23 cellular contexts compared by ENCODE assay signal in the genomic region with DNA sequence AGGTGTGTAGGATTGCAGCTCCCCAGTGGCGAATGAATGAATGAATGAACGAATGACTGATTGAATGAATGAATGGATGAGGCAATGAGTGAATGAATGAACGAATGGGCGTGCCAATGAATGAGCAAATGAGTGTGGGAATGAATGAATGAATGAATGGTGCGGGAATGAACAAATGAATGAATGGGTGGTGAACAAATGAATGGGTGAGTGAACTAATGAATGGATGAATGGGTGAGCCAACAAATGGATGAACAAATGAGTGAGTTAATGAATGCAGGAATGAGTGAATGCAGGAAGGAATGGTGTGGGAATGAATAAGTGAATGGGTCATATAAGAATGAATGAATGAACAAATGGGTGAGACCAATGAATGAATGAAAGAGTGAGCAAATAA. TPM values are rescaled to one million over a fixed set of nuclear protein-coding genes. Genes with fewer than 3 reads are reported as not detected.
A peak's percentile ranks its signal among the peaks of the same experiment; 100 is the strongest.
DNase-seq lines count a peak whose midpoint lies in the region; ATAC-seq, FAIRE-seq and TF ChIP-seq lines count a peak whose summit lies in the region.
"Had no signal": no experiment of that assay in that cellular context is flagged by ENCODE, and none has a peak within 500 bp of the region (broad histone marks: within the 10 kb centered on the region; RNA-seq: fewer than 3 reads in every experiment).

No MANE protein-coding gene starts in this region.

- H3K4me3 ChIP-seq in astrocyte (ENCODE audit: insufficient read depth, low read depth, low read length) (no peak overlapping the region), ascending aorta (no peak overlapping the region)
- H3K4me3 ChIP-seq: MG63, tibial nerve had no signal

- no peak overlapping the region for H3K27ac ChIP-seq in astrocyte (ENCODE audit: low read depth, low read length)
- H3K27ac ChIP-seq in ascending aorta: no peak overlapping the region
- H3K27ac ChIP-seq: epithelial cell of prostate, parathyroid adenoma, tibial nerve had no signal

- ATAC-seq in GM21367 (IDR thresholded peaks at IDR 0.05; ENCODE audit: unreplicated experiment): no peak

- H3K36me3 ChIP-seq in astrocyte (ENCODE audit: insufficient read depth, low read length): no peaks in the 10 kb centered on the region
- no peaks in the 10 kb centered on the region for H3K36me3 ChIP-seq in ascending aorta
- H3K36me3 ChIP-seq: MG63, tibial nerve had no signal

- peak overlapping the region; percentile 60 for H3K27ac Mint-ChIP-seq in T-helper 2 cell treated with Interferon-gamma antibody and Interleukin-4, amounts not matched to agents 5 μg/mL and 100 μg/mL, for 36 hours
- H3K27ac Mint-ChIP-seq in Calu3 (ENCODE audit: unreplicated experiment) (peak overlapping the region; percentile 72), astrocyte (ENCODE audit: unreplicated experiment) (peak overlapping the region; percentile 28), nephron (no peak overlapping the region)
- H3K27ac Mint-ChIP-seq: activated CD8-positive, alpha-beta T cell treated with anti-CD3 and anti-CD28 coated beads for 36 hours had no signal

- no peak for FAIRE-seq in astrocyte (lab: Jason Lieb, UNC)

- DNase-seq in T-helper 2 cell treated with Interferon-gamma antibody and Interleukin-4, amounts not matched to agents 5 μg/mL and 100 μg/mL, for 36 hours (ENCODE audit: low spot score): no peak
- DNase-seq in T-helper 2 cell (no peak), Calu3 (no peak), astrocyte (ENCODE audit: low read depth) (no peak), NCI-H1930 (lab: John Stamatoyannopoulos, UW) (no peak), ascending aorta (ENCODE audit: low spot score in 2 of 2) (no peak)
- DNase-seq: 8988T; activated CD4-positive, CD25-positive, alpha-beta regulatory T cell; activated naive CD4-positive, alpha-beta T cell treated with anti-CD3 and anti-CD28 coated beads, Interleukin-2, amount 50 U/mL, for 16 hours; CD4-positive, alpha-beta memory T cell; cerebellar nuclear complex; IMR-90; MG63; NCI-H2081 treated with DMSO at 0.1 percent for 48 hours; SK-N-SH; T-helper 9 cell had no signal

- H3K79me2 ChIP-seq in astrocyte (ENCODE audit: insufficient read depth, low read length): no peaks in the 10 kb centered on the region
- H3K79me2 ChIP-seq: parathyroid adenoma had no signal

- no peak overlapping the region for H3K4me2 ChIP-seq in astrocyte (ENCODE audit: low read length)
- H3K4me2 ChIP-seq: SK-N-SH had no signal

- H4K20me1 ChIP-seq in astrocyte (ENCODE audit: insufficient read depth, low read length): peaks cover 5% of the 10 kb centered on the region

- H3K36me3 Mint-ChIP-seq in T-helper 2 cell treated with Interferon-gamma antibody and Interleukin-4, amounts not matched to agents 5 μg/mL and 100 μg/mL, for 36 hours (ENCODE audit: low read depth): peaks cover 10% of the 10 kb centered on the region
- H3K36me3 Mint-ChIP-seq in Calu3 (ENCODE audit: insufficient read depth, unreplicated experiment) (peaks cover 10% of the 10 kb centered on the region), astrocyte (ENCODE audit: low read depth, unreplicated experiment) (peaks cover 5% of the 10 kb centered on the region), nephron (ENCODE audit: low read depth) (peaks cover 7% of the 10 kb centered on the region)

- H2AFZ ChIP-seq in astrocyte (ENCODE audit: low read depth, low read length): no peak overlapping the region
- H2AFZ ChIP-seq: parathyroid adenoma had no signal

- H3K9me3 ChIP-seq in astrocyte (ENCODE audit: insufficient read depth, low read depth, low read length): no peaks in the 10 kb centered on the region
- no peaks in the 10 kb centered on the region for H3K9me3 ChIP-seq in ascending aorta
- H3K9me3 ChIP-seq: MG63, SK-N-SH, tibial nerve had no signal

- no peak overlapping the region for H3K9ac ChIP-seq in astrocyte (ENCODE audit: low read length)
- H3K9ac ChIP-seq: parathyroid adenoma, SK-N-SH had no signal

- no peaks in the 10 kb centered on the region for H3K4me1 ChIP-seq in astrocyte (ENCODE audit: insufficient read depth, low read length)
- no peaks in the 10 kb centered on the region for H3K4me1 ChIP-seq in ascending aorta
- H3K4me1 ChIP-seq: parathyroid adenoma had no signal

- H3K27me3 ChIP-seq in astrocyte (ENCODE audit: insufficient read depth, low read length) (peaks cover 31% of the 10 kb centered on the region), ascending aorta (peaks cover 7% of the 10 kb centered on the region)

- peak overlapping the region; percentile 9 for H3K4me3 Mint-ChIP-seq in T-helper 2 cell treated with Interferon-gamma antibody and Interleukin-4, amounts not matched to agents 5 μg/mL and 100 μg/mL, for 36 hours
- H3K4me3 Mint-ChIP-seq in Calu3 (ENCODE audit: low read depth, unreplicated experiment): peak overlapping the region; percentile 52
- peak overlapping the region; percentile 82 for H3K4me3 Mint-ChIP-seq in astrocyte (ENCODE audit: unreplicated experiment)
- H3K4me3 Mint-ChIP-seq in nephron: peak overlapping the region; percentile 65 to 76 (median 76)
- H3K4me3 Mint-ChIP-seq: activated CD8-positive, alpha-beta T cell treated with anti-CD3 and anti-CD28 coated beads for 36 hours had no signal

- H3K27me3 Mint-ChIP-seq in T-helper 2 cell treated with Interferon-gamma antibody and Interleukin-4, amounts not matched to agents 5 μg/mL and 100 μg/mL, for 36 hours (ENCODE audit: low read depth): peaks cover 31% of the 10 kb centered on the region
- H3K27me3 Mint-ChIP-seq in Calu3 (ENCODE audit: unreplicated experiment): peaks cover 90% of the 10 kb centered on the region
- H3K27me3 Mint-ChIP-seq in astrocyte (ENCODE audit: low read depth, unreplicated experiment): peaks cover 64% of the 10 kb centered on the region
- H3K27me3 Mint-ChIP-seq in nephron (ENCODE audit: low read depth): peaks cover 89% of the 10 kb centered on the region

- intact Hi-C loops in Calu3 (cut with micrococcal nuclease; ENCODE audit: unreplicated experiment) (no loop called here), ascending aorta (cut with DNase I) (no loop called here)

- H3K4me1 Mint-ChIP-seq in T-helper 2 cell treated with Interferon-gamma antibody and Interleukin-4, amounts not matched to agents 5 μg/mL and 100 μg/mL, for 36 hours (ENCODE audit: low read depth): peaks cover 9% of the 10 kb centered on the region
- peaks cover 12% of the 10 kb centered on the region for H3K4me1 Mint-ChIP-seq in Calu3 (ENCODE audit: low read depth, unreplicated experiment)
- peaks cover 5% of the 10 kb centered on the region for H3K4me1 Mint-ChIP-seq in astrocyte (ENCODE audit: low read depth, unreplicated experiment)
- peaks cover 11% of the 10 kb centered on the region for H3K4me1 Mint-ChIP-seq in nephron

- BruUV-seq in Calu3 (replicated peaks; lab: Mats Ljungman, UMichigan): no TSS peak

- CTCF ChIA-PET in Calu3 (lab: Charles Lee): no interaction called here

- TF ChIP-seq CTCF in Calu3 (IDR thresholded peaks at IDR 0.05; ENCODE audit: unreplicated experiment) (no peak), astrocyte (IDR thresholded peaks at IDR 0.05; ENCODE audit: insufficient read depth, low read depth, low read length) (no peak), nephron (IDR thresholded peaks at IDR 0.05; ENCODE audit: unreplicated experiment in 3 of 3) (no peak), ascending aorta (IDR thresholded peaks at IDR 0.05) (no peak)

- H3K9me3 Mint-ChIP-seq in T-helper 2 cell treated with Interferon-gamma antibody and Interleukin-4, amounts not matched to agents 5 μg/mL and 100 μg/mL, for 36 hours: peaks cover 10% of the 10 kb centered on the region
- peaks cover 7% of the 10 kb centered on the region for H3K9me3 Mint-ChIP-seq in Calu3 (ENCODE audit: low read depth, unreplicated experiment)
- H3K9me3 Mint-ChIP-seq in astrocyte (ENCODE audit: unreplicated experiment): peaks cover 8% of the 10 kb centered on the region
- H3K9me3 Mint-ChIP-seq in nephron: peaks cover 6% of the 10 kb centered on the region

RNA-seq across cellular contexts. Expression of a gene that starts 14.7 kb away (rescaled TPM):
- total RNA-seq in Calu3 (2022) (0.76 and 1.4 TPM in 2 replicates), astrocyte (0.73 and 1.4 TPM in 2 replicates), ascending aorta (not detected)

RNA-seq across cellular contexts. Expression of a gene that starts 14.9 kb away (rescaled TPM):
- 22.9 and 26.6 TPM in 2 replicates for total RNA-seq in Calu3 (2022)
- total RNA-seq in astrocyte: 26.0 and 29.2 TPM in 2 replicates
- total RNA-seq in ascending aorta: 5.9 TPM

RNA-seq across cellular contexts. Expression of a gene that starts 32.1 kb away (rescaled TPM):
- total RNA-seq in Calu3 (2022) (1.2 and 1.6 TPM in 2 replicates), astrocyte (5.4 and 5.5 TPM in 2 replicates), ascending aorta (not detected)
- total RNA-seq: CD4-positive, alpha-beta memory T cell had no signal

RNA-seq across cellular contexts. Expression of a gene that starts 43.8 kb away (rescaled TPM):
- total RNA-seq in Calu3 (2022): 0.14 and 0.44 TPM in 2 replicates
- not detected in 2 replicates for total RNA-seq in astrocyte
- 2.8 TPM for total RNA-seq in ascending aorta
- total RNA-seq: activated CD8-positive, alpha-beta T cell treated with anti-CD3 and anti-CD28 coated beads for 36 hours; CD4-positive, alpha-beta memory T cell; G401; IMR-90; tibial nerve had no signal

RNA-seq across cellular contexts. Expression of a gene that starts 49.7 kb away (rescaled TPM):
- total RNA-seq in Calu3 (2022): 7.8 and 10.4 TPM in 2 replicates
- total RNA-seq in astrocyte: 12.5 and 14.0 TPM in 2 replicates
- 64.6 TPM for total RNA-seq in ascending aorta

Comparison
In these comparisons a context has a peak if more than half of its experiments do, and no peak if none do; other contexts are left out.
1. H3K27ac Mint-ChIP-seq: peak in T-helper 2 cell treated with Interferon-gamma antibody and Interleukin-4, amounts not matched to agents 5 μg/mL and 100 μg/mL, for 36 hours (single experiment), Calu3 (single experiment) and astrocyte (single experiment); none in nephron (0 of 3).
2. H3K4me3 Mint-ChIP-seq: peak in every context shown above with its lines; median percentile 82 in astrocyte; 76 in nephron; 52 in Calu3; 9 in T-helper 2 cell treated with Interferon-gamma antibody and Interleukin-4, amounts not matched to agents 5 μg/mL and 100 μg/mL, for 36 hours.